ENCODE assay signal across 18 cellular contexts in the genomic region with DNA sequence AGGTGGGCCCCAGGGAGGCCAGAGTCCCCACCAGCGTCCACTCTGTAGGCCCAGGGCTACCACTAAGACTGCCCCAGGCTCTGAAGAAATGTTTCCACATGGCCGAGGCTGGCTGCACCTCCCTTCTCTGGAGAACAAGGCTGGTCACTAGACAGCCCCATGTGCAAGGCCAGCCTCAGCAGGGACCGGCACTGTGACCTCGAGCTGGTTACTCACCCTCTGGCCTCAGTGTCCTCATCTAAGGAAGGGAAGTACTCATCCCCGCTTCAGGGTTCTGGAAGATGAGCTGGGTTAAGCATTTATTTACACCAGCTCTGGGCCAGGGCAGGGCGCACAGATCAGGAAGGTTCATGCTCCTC. TPM values are rescaled to one million over a fixed set of nuclear protein-coding genes. Genes with fewer than 3 reads are reported as not detected.
A peak's percentile ranks its signal among the peaks of the same experiment; 100 is the strongest.
DNase-seq lines count a peak whose midpoint lies in the region; ATAC-seq and TF ChIP-seq lines count a peak whose summit lies in the region.
"Had no signal": no experiment of that assay in that cellular context is flagged by ENCODE, and none has a peak within 500 bp of the region (broad histone marks: within the 10 kb centered on the region; RNA-seq: fewer than 3 reads in every experiment).

No MANE protein-coding gene starts in this region.

- H3K27me3 Mint-ChIP-seq in activated CD4-positive, alpha-beta T cell treated with anti-CD3 and anti-CD28 coated beads, Interleukin-2, amount 10 ng/mL, durations not matched to agents 7 days and 5 days, result no peaks in the 10 kb centered on the region
- H3K27me3 Mint-ChIP-seq: B cell; CD4-positive, alpha-beta T cell had no signal

- H3K27ac ChIP-seq in left ventricle myocardium inferior (replicated peaks) (peak overlapping the region; percentile 67), osteoblast (ENCODE audit: low read depth, low read length) (no peak overlapping the region), PC-9 (no peak overlapping the region)
- H3K27ac ChIP-seq: 22Rv1; A549; BLaER1 treated with 17β-estradiol and CSF1 and Interleukin-3, amounts not matched to agents 10 nM and 100 nM; C4-2B had no signal

- peaks cover 60% of the 10 kb centered on the region for H3K4me1 ChIP-seq in left ventricle myocardium inferior
- H3K4me1 ChIP-seq in osteoblast (ENCODE audit: insufficient read depth, low read length), result no peaks in the 10 kb centered on the region
- H3K4me1 ChIP-seq in PC-9 (replicated peaks; ENCODE audit: insufficient read depth), result no peaks in the 10 kb centered on the region
- H3K4me1 ChIP-seq: A549, Caco-2 had no signal

- no peaks in the 10 kb centered on the region for H3K27me3 ChIP-seq in left ventricle myocardium inferior (ENCODE audit: low read depth)
- no peaks in the 10 kb centered on the region for H3K27me3 ChIP-seq in osteoblast (ENCODE audit: insufficient read depth, low read length)
- H3K27me3 ChIP-seq in PC-9 (ENCODE audit: insufficient read depth, low read depth), result no peaks in the 10 kb centered on the region
- H3K27me3 ChIP-seq: BLaER1 treated with 17β-estradiol and CSF1 and Interleukin-3, amounts not matched to agents 10 nM and 100 nM had no signal

- H2AFZ ChIP-seq in osteoblast (ENCODE audit: low read length) (no peak overlapping the region), PC-9 (no peak overlapping the region)

- CTCF ChIA-PET in activated CD4-positive, alpha-beta T cell treated with anti-CD3 and anti-CD28 coated beads, Interleukin-2, amount 10 ng/mL, durations not matched to agents 7 days and 5 days (lab: Charles Lee), result interaction anchor here (1.6 kb wide), 1 partner anchor 10 kb away, joined by 5 read pairs; no protein-coding TSS in a partner anchor
- CTCF ChIA-PET in PC-9 (lab: Charles Lee), result no interaction called here

- no peak for TF ChIP-seq CTCF in left ventricle myocardium inferior (IDR thresholded peaks at IDR 0.05; ENCODE audit: borderline replicate concordance)
- no peak for TF ChIP-seq CTCF in osteoblast (IDR thresholded peaks at IDR 0.05; ENCODE audit: extremely low read depth, low read depth, low read length)
- no peak for TF ChIP-seq CTCF in PC-9 (conservative IDR thresholded peaks at IDR 0.05)

- no TSS peak for BruUV-seq in PC-9 (replicated peaks; lab: Mats Ljungman, UMichigan)

- H3K9me3 Mint-ChIP-seq in activated CD4-positive, alpha-beta T cell treated with anti-CD3 and anti-CD28 coated beads, Interleukin-2, amount 10 ng/mL, durations not matched to agents 7 days and 5 days, result no peaks in the 10 kb centered on the region
- H3K9me3 Mint-ChIP-seq: CD4-positive, alpha-beta T cell; CD8-positive, alpha-beta T cell had no signal

- H3K36me3 Mint-ChIP-seq in activated CD4-positive, alpha-beta T cell treated with anti-CD3 and anti-CD28 coated beads, Interleukin-2, amount 10 ng/mL, durations not matched to agents 7 days and 5 days (ENCODE audit: low read depth), result peaks cover 28% of the 10 kb centered on the region

- peaks cover 14% of the 10 kb centered on the region for H3K36me3 ChIP-seq in left ventricle myocardium inferior
- H3K36me3 ChIP-seq in osteoblast (ENCODE audit: insufficient read depth, low read length), result peaks cover 64% of the 10 kb centered on the region
- H3K36me3 ChIP-seq in PC-9 (ENCODE audit: low read depth), result no peaks in the 10 kb centered on the region

- no peak for ATAC-seq in left ventricle myocardium superior
- ATAC-seq: A549; CD8-positive, alpha-beta T cell had no signal

- H3K9me2 ChIP-seq in PC-9 (ENCODE audit: insufficient read depth), result no peaks in the 10 kb centered on the region

- POLR2A ChIA-PET in activated CD4-positive, alpha-beta T cell treated with anti-CD3 and anti-CD28 coated beads, Interleukin-2, amount 10 ng/mL, durations not matched to agents 7 days and 5 days (lab: Charles Lee), result no interaction called here
- POLR2A ChIA-PET in PC-9 (lab: Charles Lee; ENCODE audit: unreplicated experiment), result no interaction called here

- H3K4me1 Mint-ChIP-seq in activated CD4-positive, alpha-beta T cell treated with anti-CD3 and anti-CD28 coated beads, Interleukin-2, amount 10 ng/mL, durations not matched to agents 7 days and 5 days, result peaks cover 16% of the 10 kb centered on the region
- H3K4me1 Mint-ChIP-seq: B cell had no signal

- no peak overlapping the region for H3K4me3 ChIP-seq in left ventricle myocardium inferior
- no peak overlapping the region for H3K4me3 ChIP-seq in osteoblast (ENCODE audit: insufficient read depth, low read length)
- H3K4me3 ChIP-seq in PC-9, result no peak overlapping the region
- H3K4me3 ChIP-seq: A549; BLaER1 treated with 17β-estradiol and CSF1 and Interleukin-3, amounts not matched to agents 10 nM and 100 nM had no signal

- no peak overlapping the region for H3K4me3 Mint-ChIP-seq in activated CD4-positive, alpha-beta T cell treated with anti-CD3 and anti-CD28 coated beads, Interleukin-2, amount 10 ng/mL, durations not matched to agents 7 days and 5 days
- H3K4me3 Mint-ChIP-seq: B cell; CD4-positive, alpha-beta T cell; CD8-positive, alpha-beta T cell had no signal

- intact Hi-C loops in left ventricle myocardium inferior (cut with micrococcal nuclease) (no loop called here), left ventricle myocardium superior (cut with micrococcal nuclease) (no loop called here), PC-9 (cut with micrococcal nuclease; ENCODE audit: unreplicated experiment) (no loop called here)

- H3F3A ChIP-seq in PC-9 (ENCODE audit: insufficient read depth, low read depth), result no peaks in the 10 kb centered on the region

- H3K79me2 ChIP-seq in osteoblast (ENCODE audit: insufficient read depth, low read length) (peaks cover 7% of the 10 kb centered on the region), PC-9 (ENCODE audit: low read depth) (no peaks in the 10 kb centered on the region)

- H3K9me3 ChIP-seq in left ventricle myocardium inferior (replicated peaks) (no peaks in the 10 kb centered on the region), osteoblast (ENCODE audit: low read depth, low read length) (no peaks in the 10 kb centered on the region), PC-9 (ENCODE audit: insufficient read depth, low read depth) (no peaks in the 10 kb centered on the region)
- H3K9me3 ChIP-seq: A549; BLaER1 treated with 17β-estradiol and CSF1 and Interleukin-3, amounts not matched to agents 10 nM and 100 nM; Caco-2 had no signal

- H3K4me2 ChIP-seq in osteoblast (ENCODE audit: insufficient read depth, low read length) (no peak overlapping the region), PC-9 (no peak overlapping the region)
- H3K4me2 ChIP-seq: A549; BLaER1 treated with 17β-estradiol and CSF1 and Interleukin-3, amounts not matched to agents 10 nM and 100 nM had no signal

- H3K27ac Mint-ChIP-seq in activated CD4-positive, alpha-beta T cell treated with anti-CD3 and anti-CD28 coated beads, Interleukin-2, amount 10 ng/mL, durations not matched to agents 7 days and 5 days, result peak overlapping the region; percentile 66
- H3K27ac Mint-ChIP-seq: B cell; CD4-positive, alpha-beta T cell; CD8-positive, alpha-beta T cell had no signal

- no peak for DNase-seq in activated CD4-positive, alpha-beta T cell treated with anti-CD3 and anti-CD28 coated beads, Interleukin-2, amount 10 ng/mL, durations not matched to agents 7 days and 5 days
- no peak for DNase-seq in activated CD4-positive, alpha-beta T cell treated with anti-CD3 and anti-CD28 coated beads, Interleukin-2, amount 50 U/mL, for 48 hours
- DNase-seq in left ventricle myocardium inferior (no peak), left ventricle myocardium superior (no peak), osteoblast (ENCODE audit: insufficient read length, low spot score, missing footprints) (peak; percentile 77), PC-9 (no peak)
- DNase-seq: AML-193; Caco-2; Calu3; CD4-positive, alpha-beta T cell; CD8-positive, alpha-beta T cell; DMS79 treated with DMSO at 0.1 percent for 48 hours; GF-D8 had no signal

- H4K20me1 ChIP-seq in osteoblast (ENCODE audit: insufficient read depth, low read length) (peaks cover 4% of the 10 kb centered on the region), PC-9 (ENCODE audit: insufficient read depth) (no peaks in the 10 kb centered on the region; the same call in 1 of the 2 replicates)

RNA-seq across cellular contexts. Expression of gene PMM1, which starts 9.7 kb away (rescaled TPM):
- 10 to 100 TPM; 33.7 to 39.7 TPM for total RNA-seq in activated CD4-positive, alpha-beta T cell treated with anti-CD3 and anti-CD28 coated beads, Interleukin-2, amount 10 ng/mL, durations not matched to agents 7 days and 5 days
- total RNA-seq in left ventricle myocardium inferior, result 18.4 TPM
- 12.9 TPM for total RNA-seq in left ventricle myocardium superior
- total RNA-seq in osteoblast, result 15.6 and 18.9 TPM in 2 replicates
- 49.3 and 53.1 TPM in 2 replicates for total RNA-seq in PC-9 (2021)

RNA-seq across cellular contexts. Expression of gene CSDC2, which starts 19.2 kb away (rescaled TPM):
- not detected for total RNA-seq in activated CD4-positive, alpha-beta T cell treated with anti-CD3 and anti-CD28 coated beads, Interleukin-2, amount 10 ng/mL, durations not matched to agents 7 days and 5 days
- total RNA-seq in left ventricle myocardium inferior, result 301 TPM
- 223 TPM for total RNA-seq in left ventricle myocardium superior
- 0.88 and 1.1 TPM in 2 replicates for total RNA-seq in osteoblast
- total RNA-seq in PC-9 (2021), result 0.13 TPM in 1 of 2 replicates, not detected in the other
- total RNA-seq: B cell; Calu3; CD4-positive, alpha-beta T cell; CD8-positive, alpha-beta T cell had no signal

RNA-seq across cellular contexts. Expression of gene POLR3H, which starts 35.7 kb away (rescaled TPM):
- total RNA-seq in activated CD4-positive, alpha-beta T cell treated with anti-CD3 and anti-CD28 coated beads, Interleukin-2, amount 10 ng/mL, durations not matched to agents 7 days and 5 days, result 10 to 100 TPM; 29.1 to 30.1 TPM
- total RNA-seq in left ventricle myocardium inferior (15.8 TPM), left ventricle myocardium superior (17.9 TPM), osteoblast (26.2 and 27.9 TPM in 2 replicates), PC-9 (2021) (47.6 and 49.7 TPM in 2 replicates)

RNA-seq across cellular contexts. Expression of gene DESI1, which starts 40.9 kb away (rescaled TPM):
- 10 to 100 TPM; 30.8 to 32.5 TPM for total RNA-seq in activated CD4-positive, alpha-beta T cell treated with anti-CD3 and anti-CD28 coated beads, Interleukin-2, amount 10 ng/mL, durations not matched to agents 7 days and 5 days
- total RNA-seq in left ventricle myocardium inferior (46.2 TPM), left ventricle myocardium superior (53.6 TPM), osteoblast (16.3 and 18.3 TPM in 2 replicates), PC-9 (2021) (38.8 and 52.7 TPM in 2 replicates)

RNA-seq across cellular contexts. Expression of gene XRCC6, which starts 41.1 kb away (rescaled TPM):
- total RNA-seq in activated CD4-positive, alpha-beta T cell treated with anti-CD3 and anti-CD28 coated beads, Interleukin-2, amount 10 ng/mL, durations not matched to agents 7 days and 5 days, result 100 to 1,000 TPM; 283 TPM
- total RNA-seq in left ventricle myocardium inferior (155 TPM), left ventricle myocardium superior (172 TPM), osteoblast (247 and 251 TPM in 2 replicates), PC-9 (2021) (386 and 486 TPM in 2 replicates)

Comparison
In these comparisons a context has a peak if more than half of its experiments do, and no peak if none do; other contexts are left out.
1. RNA of gene CSDC2, which starts 19.2 kb away (total RNA-seq): 301 TPM in left ventricle myocardium inferior (single experiment) and 223 TPM in left ventricle myocardium superior (single experiment); 0.88 to 1.1 TPM in osteoblast, 0.13 TPM in PC-9 and not detected in activated CD4-positive, alpha-beta T cell treated with anti-CD3 and anti-CD28 coated beads, Interleukin-2, amount 10 ng/mL, durations not matched to agents 7 days and 5 days; every median in the first group is over 100 times any median in the second.